Comparison of ENCODE assay signal across 8 cellular contexts in genomic region chr11:33040862-33041453, GRCh38. TPM values are rescaled to one million over a fixed set of nuclear protein-coding genes. Genes with fewer than 3 reads are reported as not detected.
DNase-seq lines count a peak whose midpoint lies in the region; ATAC-seq and TF ChIP-seq lines count a peak whose summit lies in the region.

No MANE protein-coding gene starts in this region.

- H3K79me2 ChIP-seq in OCI-LY7 (ENCODE audit: insufficient read depth, low read depth, low read length): peaks cover 5% of the 10 kb centered on the region; the same call in 1 of the 2 replicates

- no peak overlapping the region; the same call in 1 of the 2 replicates for H2AFZ ChIP-seq in OCI-LY7 (ENCODE audit: low read length)

- H3K9me3 ChIP-seq in OCI-LY7 (ENCODE audit: low read length) (no peaks in the 10 kb centered on the region), stomach (no peaks in the 10 kb centered on the region)

- H3K36me3 ChIP-seq in OCI-LY7 (ENCODE audit: insufficient read depth, low read length) (peaks cover 27% of the 10 kb centered on the region), stomach (peaks cover 4 to 23% (median 22%) of the 10 kb centered on the region in 4 donors)

- H3K27ac ChIP-seq in OCI-LY7 (ENCODE audit: low read depth, low read length, poor library complexity, severe bottlenecking) (peak overlapping the region; percentile 69), stomach (peak overlapping the region in 2 of 5 donors; percentile 97 to 98)

- H3K4me1 ChIP-seq in OCI-LY7 (ENCODE audit: insufficient read depth, low read length, poor library complexity, severe bottlenecking): peaks cover 12% of the 10 kb centered on the region
- peaks cover 4 to 26% (median 18%) of the 10 kb centered on the region in 4 donors for H3K4me1 ChIP-seq in stomach

- peaks cover 22% of the 10 kb centered on the region for H3K4me1 Mint-ChIP-seq in T-helper 2 cell treated with Interferon-gamma antibody and Interleukin-4, amounts not matched to agents 5 μg/mL and 100 μg/mL, for 36 hours (ENCODE audit: low read depth)

- peak overlapping the region; percentile 87 for H3K27ac Mint-ChIP-seq in T-helper 2 cell treated with Interferon-gamma antibody and Interleukin-4, amounts not matched to agents 5 μg/mL and 100 μg/mL, for 36 hours

- peak overlapping the region; percentile 92 for H3K4me3 Mint-ChIP-seq in T-helper 2 cell treated with Interferon-gamma antibody and Interleukin-4, amounts not matched to agents 5 μg/mL and 100 μg/mL, for 36 hours

- CTCF ChIA-PET in OCI-LY7 (lab: Charles Lee; ENCODE audit: unreplicated experiment): no interaction called here

- peaks cover 16% of the 10 kb centered on the region for H3K27me3 Mint-ChIP-seq in T-helper 2 cell treated with Interferon-gamma antibody and Interleukin-4, amounts not matched to agents 5 μg/mL and 100 μg/mL, for 36 hours (ENCODE audit: low read depth)

- no peaks in the 10 kb centered on the region for H3K27me3 ChIP-seq in stomach

- H4K20me1 ChIP-seq in OCI-LY7 (ENCODE audit: insufficient read depth, low read length): no peaks in the 10 kb centered on the region

- DNase-seq in T-helper 2 cell treated with Interferon-gamma antibody and Interleukin-4, amounts not matched to agents 5 μg/mL and 100 μg/mL, for 36 hours (ENCODE audit: low spot score): no peak
- no peak for DNase-seq in T-helper 2 cell
- DNase-seq in OCI-LY7 (ENCODE audit: low spot score): peak; percentile 23
- DNase-seq in fibroblast of gingiva (ENCODE audit: low read depth): peak; percentile 33
- no peak for DNase-seq in stomach
- DNase-seq in GM03348 (ENCODE audit: low spot score): no peak
- DNase-seq in NCI-H2107 treated with DMSO at 0.1 percent for 48 hours (lab: John Stamatoyannopoulos, UW; ENCODE audit: unreplicated experiment): no peak

- intact Hi-C loops in OCI-LY7 (cut with micrococcal nuclease; ENCODE audit: unreplicated experiment) (no loop called here), stomach (cut with DNase I; ENCODE audit: low total_unique reads) (no loop called here)

- BruUV-seq in OCI-LY7 (replicated peaks; lab: Mats Ljungman, UMichigan): TSS peak; percentile 52

- H3K9me3 Mint-ChIP-seq in T-helper 2 cell treated with Interferon-gamma antibody and Interleukin-4, amounts not matched to agents 5 μg/mL and 100 μg/mL, for 36 hours: no peaks in the 10 kb centered on the region

- 58 to 68% (median 63%) methylated on average over 5 of the region's 5 CpGs for WGBS in stomach, 5 donors

- peaks cover 13% of the 10 kb centered on the region for H3K36me3 Mint-ChIP-seq in T-helper 2 cell treated with Interferon-gamma antibody and Interleukin-4, amounts not matched to agents 5 μg/mL and 100 μg/mL, for 36 hours (ENCODE audit: low read depth)

- TF ChIP-seq POLR2A in stomach (IDR thresholded peaks at IDR 0.05): no peak

- TF ChIP-seq CTCF in OCI-LY7 (conservative IDR thresholded peaks at IDR 0.05; ENCODE audit: low read length) (no peak), stomach (IDR thresholded peaks at IDR 0.05) (no peak)

- TF ChIP-seq EP300 in stomach (IDR thresholded peaks at IDR 0.05): no peak

- peak overlapping the region; percentile 88 for H3K4me3 ChIP-seq in OCI-LY7 (ENCODE audit: low read depth, low read length, poor library complexity, severe bottlenecking)
- H3K4me3 ChIP-seq in stomach: peak overlapping the region in 3 of 4 donors; percentile 70 to 95 (median 91)

- POLR2A ChIA-PET in OCI-LY7 (lab: Charles Lee): interaction anchor here (2.3 kb wide), 1 partner anchor 147 kb away, joined by 12 read pairs; no protein-coding TSS in a partner anchor

- peak overlapping the region; percentile 82 for H3K4me2 ChIP-seq in OCI-LY7 (ENCODE audit: low read length)

- no peaks in the 10 kb centered on the region for H3K9me2 ChIP-seq in OCI-LY7 (ENCODE audit: insufficient read depth, low read length)

- no peak for ATAC-seq in GM19023 (IDR thresholded peaks at IDR 0.05; ENCODE audit: unreplicated experiment)

RNA-seq across cellular contexts. Expression of gene TCP11L1, which starts 1.6 kb away (rescaled TPM):
- 22.7 and 24.6 TPM in 2 replicates for total RNA-seq in OCI-LY7 (2014; rRNA removed; shearing (Covaris generic))
- total RNA-seq in OCI-LY7 (2022) (26.1 and 32.6 TPM in 2 replicates), stomach (10 to 100 TPM; 18.7 to 46.1 (median 30.8) TPM)
- 1 to 10 TPM; 2.5 to 4.4 (median 2.7) TPM for polyA plus RNA-seq in stomach

RNA-seq across cellular contexts. Expression of gene DEPDC7, which starts 25.3 kb away (rescaled TPM):
- 0.66 and 0.82 TPM in 2 replicates for total RNA-seq in OCI-LY7 (2014; rRNA removed; shearing (Covaris generic))
- total RNA-seq in OCI-LY7 (2022): 1.5 and 1.6 TPM in 2 replicates
- total RNA-seq in stomach: 10 to 100 TPM in 1 of 5 donors, 1 to 10 TPM in 4; 1.2 to 17.9 (median 2.9) TPM
- polyA plus RNA-seq in stomach: 1 to 10 TPM; 1.4 to 5.2 (median 1.8) TPM

Comparison
In these comparisons a context has a peak if more than half of its experiments do, and no peak if none do; other contexts are left out.
1. DNase-seq: peak in OCI-LY7 (single experiment) and fibroblast of gingiva (single experiment); none in T-helper 2 cell treated with Interferon-gamma antibody and Interleukin-4, amounts not matched to agents 5 μg/mL and 100 μg/mL, for 36 hours (single experiment), T-helper 2 cell (0 of 5), stomach (single experiment), GM03348 (single experiment) and NCI-H2107 treated with DMSO at 0.1 percent for 48 hours (single experiment).